Comparison of ENCODE assay signal across 10 cellular contexts in genomic region chr20:48725589-48725991, GRCh38.
A peak's percentile ranks its signal among the peaks of the same experiment; 100 is the strongest.
DNase-seq lines count a peak whose midpoint lies in the region; ATAC-seq, FAIRE-seq and TF ChIP-seq lines count a peak whose summit lies in the region.
"Had no signal": no experiment of that assay in that cellular context is flagged by ENCODE, and none has a peak within 500 bp of the region (broad histone marks: within the 10 kb centered on the region; RNA-seq: fewer than 3 reads in every experiment).

No MANE protein-coding gene starts in this region.

- H3K4me3 Mint-ChIP-seq in activated CD8-positive, alpha-beta memory T cell treated with anti-CD3 and anti-CD28 coated beads, Interleukin-2, amount 10 ng/mL, durations not matched to agents 7 days and 5 days, result no peak overlapping the region
- H3K4me3 Mint-ChIP-seq: activated B cell treated with CpG ODN at 0.5 μM for 24 hours had no signal

- no peak for DNase-seq in activated CD8-positive, alpha-beta memory T cell treated with anti-CD3 and anti-CD28 coated beads, Interleukin-2, amount 10 ng/mL, durations not matched to agents 7 days and 5 days
- DNase-seq in activated CD8-positive, alpha-beta memory T cell treated with anti-CD3 and anti-CD28 coated beads, Interleukin-2, amount 50 U/mL, for 48 hours, result no peak
- DNase-seq in SK-N-DZ (ENCODE audit: low spot score), result peak; percentile 43
- peak; percentile 21 for DNase-seq in fibroblast of peridontal ligament (ENCODE audit: extremely low read depth)
- DNase-seq in testis, result peak; percentile 78
- DNase-seq in frontal cortex (ENCODE audit: low spot score in 2 of 2), result no peak
- DNase-seq in DMS79 (lab: John Stamatoyannopoulos, UW), result no peak
- DNase-seq in HuH-7 (ENCODE audit: low spot score), result no peak
- DNase-seq: activated B cell treated with CpG ODN at 0.5 μM for 24 hours, AML-193 had no signal

- WGBS in testis, 2 donors, result 54 to 65% methylated on average over 3 of the region's 3 CpGs

- peak; percentile 37 for ATAC-seq in activated CD8-positive, alpha-beta memory T cell treated with anti-CD3 and anti-CD28 coated beads, Interleukin-2, amount 10 ng/mL, durations not matched to agents 7 days and 5 days

- no peaks in the 10 kb centered on the region for H3K9me3 Mint-ChIP-seq in activated CD8-positive, alpha-beta memory T cell treated with anti-CD3 and anti-CD28 coated beads, Interleukin-2, amount 10 ng/mL, durations not matched to agents 7 days and 5 days (ENCODE audit: low read depth)
- H3K9me3 Mint-ChIP-seq: activated B cell treated with CpG ODN at 0.5 μM for 24 hours had no signal

- peaks cover 15% of the 10 kb centered on the region for H3K4me1 ChIP-seq in testis

- no peaks in the 10 kb centered on the region for H3K36me3 ChIP-seq in testis (ENCODE audit: low read depth, missing control alignments)

- H3K4me3 ChIP-seq in testis, result no peak overlapping the region

- no peaks in the 10 kb centered on the region for H3K27me3 ChIP-seq in testis

- peak overlapping the region; percentile 41 for H3K27ac Mint-ChIP-seq in activated CD8-positive, alpha-beta memory T cell treated with anti-CD3 and anti-CD28 coated beads, Interleukin-2, amount 10 ng/mL, durations not matched to agents 7 days and 5 days

- H3K27ac ChIP-seq in testis, result no peak overlapping the region

- intact Hi-C loops in testis (cut with DNase I; ENCODE audit: low total_unique reads), result no loop called here

- CTCF ChIA-PET in activated CD8-positive, alpha-beta memory T cell treated with anti-CD3 and anti-CD28 coated beads, Interleukin-2, amount 10 ng/mL, durations not matched to agents 7 days and 5 days (lab: Charles Lee), result interaction anchor here (1.1 to 1.6 kb wide), 3 partner anchors 44 to 68 kb away, joined by 4 to 5 read pairs (median 4); no protein-coding TSS in a partner anchor

- TF ChIP-seq POLR2A in testis (IDR thresholded peaks at IDR 0.05), result no peak

- no peaks in the 10 kb centered on the region for H3K27me3 Mint-ChIP-seq in activated CD8-positive, alpha-beta memory T cell treated with anti-CD3 and anti-CD28 coated beads, Interleukin-2, amount 10 ng/mL, durations not matched to agents 7 days and 5 days
- H3K27me3 Mint-ChIP-seq: activated B cell treated with CpG ODN at 0.5 μM for 24 hours had no signal

- no peaks in the 10 kb centered on the region for H3K9me3 ChIP-seq in testis

- peaks cover 73% of the 10 kb centered on the region for H3K4me1 Mint-ChIP-seq in activated CD8-positive, alpha-beta memory T cell treated with anti-CD3 and anti-CD28 coated beads, Interleukin-2, amount 10 ng/mL, durations not matched to agents 7 days and 5 days

- TF ChIP-seq CTCF in testis (IDR thresholded peaks at IDR 0.05), result no peak

- no peak for FAIRE-seq in frontal cortex (lab: Jason Lieb, UNC)

- peaks cover 61% of the 10 kb centered on the region for H3K36me3 Mint-ChIP-seq in activated CD8-positive, alpha-beta memory T cell treated with anti-CD3 and anti-CD28 coated beads, Interleukin-2, amount 10 ng/mL, durations not matched to agents 7 days and 5 days

Comparison
In these comparisons a context has a peak if more than half of its experiments do, and no peak if none do; other contexts are left out.
1. DNase-seq: peak in SK-N-DZ (single experiment), fibroblast of peridontal ligament (single experiment) and testis (single experiment); none in activated CD8-positive, alpha-beta memory T cell treated with anti-CD3 and anti-CD28 coated beads, Interleukin-2, amount 10 ng/mL, durations not matched to agents 7 days and 5 days (single experiment), activated CD8-positive, alpha-beta memory T cell treated with anti-CD3 and anti-CD28 coated beads, Interleukin-2, amount 50 U/mL, for 48 hours (single experiment), frontal cortex (0 of 2), DMS79 (single experiment) and HuH-7 (single experiment).